ENCODE assay signal across 1 cellular context in the genomic region with DNA sequence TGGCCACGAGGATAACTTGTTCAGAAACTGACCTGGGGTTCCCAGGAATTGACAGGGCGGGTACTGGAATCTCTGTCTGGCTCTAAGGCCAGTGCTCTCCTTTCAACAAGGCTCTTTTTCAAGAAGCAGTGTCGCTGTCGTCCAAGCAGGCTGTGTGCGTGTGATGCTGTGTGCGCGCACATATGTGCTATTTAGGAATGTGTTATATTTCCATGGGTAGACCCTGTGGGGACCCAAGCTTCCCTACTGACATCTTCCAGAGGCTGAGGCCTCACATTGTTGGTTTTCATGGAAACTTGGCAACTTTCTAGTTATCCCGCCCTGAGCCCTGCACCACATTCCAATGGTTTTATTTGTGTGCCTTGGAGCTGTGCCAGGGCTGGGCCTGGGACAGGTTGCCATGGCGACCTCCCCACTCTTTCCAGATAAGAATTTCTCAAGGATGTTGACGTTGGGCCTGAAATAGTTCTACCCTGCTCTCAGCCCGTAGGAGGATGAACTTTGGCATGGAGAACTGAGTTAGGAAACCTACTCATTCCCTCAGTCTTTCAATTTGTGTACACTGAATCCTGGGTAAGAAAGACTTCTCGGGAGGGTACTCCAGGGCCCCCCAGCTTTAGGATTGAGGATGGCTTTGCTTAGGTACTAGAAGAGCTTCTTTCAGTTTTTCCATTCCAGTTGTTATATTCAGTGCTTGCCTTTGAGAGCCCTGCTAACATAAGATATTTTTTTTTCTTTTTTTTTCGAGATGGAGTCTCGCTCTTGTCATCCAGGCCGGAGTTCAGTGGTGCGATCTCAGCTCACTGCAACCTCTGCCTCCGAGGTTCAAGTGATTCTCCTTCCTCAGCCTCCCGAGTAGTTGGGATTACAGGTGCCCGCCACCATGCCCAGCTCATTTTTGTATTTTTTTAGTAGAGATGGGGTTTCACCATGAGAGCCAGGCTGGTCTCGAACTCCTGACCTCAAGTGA.
TF ChIP-seq lines count a peak whose summit lies in the region.

No MANE protein-coding gene starts in this region.

TF ChIP-seq in GM23338, 12 proteins besides CTCF, POLR2A, EP300 and RAD21 (continued from another document):
- TF ChIP-seq, protein P1, sequence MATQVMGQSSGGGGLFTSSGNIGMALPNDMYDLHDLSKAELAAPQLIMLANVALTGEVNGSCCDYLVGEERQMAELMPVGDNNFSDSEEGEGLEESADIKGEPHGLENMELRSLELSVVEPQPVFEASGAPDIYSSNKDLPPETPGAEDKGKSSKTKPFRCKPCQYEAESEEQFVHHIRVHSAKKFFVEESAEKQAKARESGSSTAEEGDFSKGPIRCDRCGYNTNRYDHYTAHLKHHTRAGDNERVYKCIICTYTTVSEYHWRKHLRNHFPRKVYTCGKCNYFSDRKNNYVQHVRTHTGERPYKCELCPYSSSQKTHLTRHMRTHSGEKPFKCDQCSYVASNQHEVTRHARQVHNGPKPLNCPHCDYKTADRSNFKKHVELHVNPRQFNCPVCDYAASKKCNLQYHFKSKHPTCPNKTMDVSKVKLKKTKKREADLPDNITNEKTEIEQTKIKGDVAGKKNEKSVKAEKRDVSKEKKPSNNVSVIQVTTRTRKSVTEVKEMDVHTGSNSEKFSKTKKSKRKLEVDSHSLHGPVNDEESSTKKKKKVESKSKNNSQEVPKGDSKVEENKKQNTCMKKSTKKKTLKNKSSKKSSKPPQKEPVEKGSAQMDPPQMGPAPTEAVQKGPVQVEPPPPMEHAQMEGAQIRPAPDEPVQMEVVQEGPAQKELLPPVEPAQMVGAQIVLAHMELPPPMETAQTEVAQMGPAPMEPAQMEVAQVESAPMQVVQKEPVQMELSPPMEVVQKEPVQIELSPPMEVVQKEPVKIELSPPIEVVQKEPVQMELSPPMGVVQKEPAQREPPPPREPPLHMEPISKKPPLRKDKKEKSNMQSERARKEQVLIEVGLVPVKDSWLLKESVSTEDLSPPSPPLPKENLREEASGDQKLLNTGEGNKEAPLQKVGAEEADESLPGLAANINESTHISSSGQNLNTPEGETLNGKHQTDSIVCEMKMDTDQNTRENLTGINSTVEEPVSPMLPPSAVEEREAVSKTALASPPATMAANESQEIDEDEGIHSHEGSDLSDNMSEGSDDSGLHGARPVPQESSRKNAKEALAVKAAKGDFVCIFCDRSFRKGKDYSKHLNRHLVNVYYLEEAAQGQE (IDR thresholded peaks at IDR 0.05; ENCODE audit: unreplicated experiment) = no peak
- no peak for TF ChIP-seq CREB1 (CRISPR knock-in tag; IDR thresholded peaks at IDR 0.05; ENCODE audit: low read depth)
- TF ChIP-seq ZNF331 (CRISPR knock-in tag; IDR thresholded peaks at IDR 0.05; ENCODE audit: low read depth) = no peak
- no peak for TF ChIP-seq POLR2AphosphoS5 (IDR thresholded peaks at IDR 0.05; ENCODE audit: low read depth)
- TF ChIP-seq JUNB (IDR thresholded peaks at IDR 0.05; ENCODE audit: unreplicated experiment) = no peak
- TF ChIP-seq ZNF114 (CRISPR knock-in tag; IDR thresholded peaks at IDR 0.05) = no peak
TF ChIP-seq in GM23338: peak in this region for 0.
